Comparison of ENCODE assay signal across 22 cellular contexts in the genomic region with DNA sequence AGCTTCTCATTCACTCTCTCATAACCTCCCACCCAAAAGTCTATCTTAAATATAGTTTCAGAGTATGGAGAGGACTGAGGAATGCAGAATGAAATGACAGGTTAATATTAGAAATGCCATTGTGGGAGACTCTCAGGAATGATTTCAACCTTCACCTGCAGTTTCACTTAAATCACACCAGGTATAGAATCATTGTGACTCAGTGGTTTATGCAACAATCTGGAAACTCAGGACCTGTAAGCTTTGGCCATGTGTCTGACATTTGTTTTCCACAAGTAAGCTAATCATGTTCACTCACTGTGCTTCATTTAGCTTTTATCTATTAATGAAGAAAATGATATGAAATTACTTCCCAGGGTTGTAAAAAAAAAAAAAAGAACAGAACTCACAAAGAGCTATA.
"Had no signal": no experiment of that assay in that cellular context is flagged by ENCODE, and none has a peak within 500 bp of the region (broad histone marks: within the 10 kb centered on the region; RNA-seq: fewer than 3 reads in every experiment).

No MANE protein-coding gene starts in this region.

- H3K36me3 ChIP-seq: colonic mucosa, left lung, spleen, thyroid gland, WERI-Rb-1 had no signal

- H3K4me1 Mint-ChIP-seq: brain, endodermal cell had no signal

- H3K9me3 Mint-ChIP-seq: activated naive CD4-positive, alpha-beta T cell treated with anti-CD3 and anti-CD28 coated beads, Interleukin-2, amount 50 U/mL, for 24 hours; natural killer cell had no signal

- H3K27me3 Mint-ChIP-seq: activated naive CD4-positive, alpha-beta T cell treated with anti-CD3 and anti-CD28 coated beads, Interleukin-2, amount 50 U/mL, for 24 hours; brain; progenitor cell of endocrine pancreas had no signal

- DNase-seq: activated CD4-positive, alpha-beta T cell treated with anti-CD3 and anti-CD28 coated beads for 1 hour; activated gamma-delta T cell treated with Interleukin-2 at 50 U/mL for 16 hours; activated T-cell treated with anti-CD3 and anti-CD28 coated beads, Interleukin-2, amount 50 U/mL, for 1 hour; anterior cingulate cortex; central memory CD4-positive, alpha-beta T cell; colonic mucosa; endodermal cell; foreskin fibroblast; left lung; midbrain; natural killer cell; spleen; stimulated activated CD4-positive, alpha-beta T cell treated with anti-CD3 and anti-CD28 coated beads, Interleukin-4, amount 100 ng/mL, for 1 hour; stimulated activated naive CD4-positive, alpha-beta T cell treated with Interleukin-2 at 50 U/mL for 16 hours; substantia nigra; T-helper 1 cell; thyroid gland; WERI-Rb-1 had no signal

- H3K27ac ChIP-seq: colonic mucosa, left lung, spleen, thyroid gland, WERI-Rb-1 had no signal

- ATAC-seq: left lung, natural killer cell had no signal

- H3K27ac Mint-ChIP-seq: activated naive CD4-positive, alpha-beta T cell treated with anti-CD3 and anti-CD28 coated beads, Interleukin-2, amount 50 U/mL, for 24 hours; brain; endodermal cell; natural killer cell; progenitor cell of endocrine pancreas had no signal

- H3K9me3 ChIP-seq: colonic mucosa, left lung, spleen, thyroid gland had no signal

- H3K27me3 ChIP-seq: colonic mucosa, left lung, spleen, thyroid gland had no signal

- H3K4me1 ChIP-seq: colonic mucosa, thyroid gland had no signal

- H3K4me3 Mint-ChIP-seq: activated naive CD4-positive, alpha-beta T cell treated with anti-CD3 and anti-CD28 coated beads, Interleukin-2, amount 50 U/mL, for 24 hours; brain; endodermal cell; natural killer cell had no signal

- H3K4me3 ChIP-seq: colonic mucosa, left lung, lung, spleen, thyroid gland had no signal
